24 cellular contexts compared by ENCODE assay signal in genomic region chr6:97663252-97663651, GRCh38.
"Had no signal": no experiment of that assay in that cellular context is flagged by ENCODE, and none has a peak within 500 bp of the region (broad histone marks: within the 10 kb centered on the region; RNA-seq: fewer than 3 reads in every experiment).

No MANE protein-coding gene starts in this region.

- H3K4me1 ChIP-seq: ascending aorta, SJCRH30 had no signal

- H3K4me3 ChIP-seq: ascending aorta, SJCRH30, SK-N-MC had no signal

- H3K27ac ChIP-seq: ascending aorta, SJCRH30, SK-N-MC had no signal

- H3K9me3 ChIP-seq: ascending aorta, SJCRH30 had no signal

- H3K27me3 ChIP-seq: ascending aorta, SJCRH30 had no signal

- DNase-seq: activated CD4-positive, alpha-beta T cell treated with anti-CD3 and anti-CD28 coated beads for 36 hours; activated CD4-positive, alpha-beta T cell treated with anti-CD3 and anti-CD28 coated beads, Interleukin-2, amount 10 ng/mL, durations not matched to agents 7 days and 5 days; activated CD4-positive, alpha-beta T cell treated with anti-CD3 and anti-CD28 coated beads, Interleukin-2, amount 50 U/mL, for 48 hours; activated CD8-positive, alpha-beta T cell treated with anti-CD3 and anti-CD28 coated beads, Interleukin-2, amount 10 ng/mL, durations not matched to agents 7 days and 5 days; activated gamma-delta T cell; activated naive CD4-positive, alpha-beta T cell treated with Interleukin-2 at 50 U/mL for 16 hours; activated naive CD8-positive, alpha-beta T cell treated with anti-CD3 and anti-CD28 coated beads, Interleukin-2, amount 10 ng/mL, durations not matched to agents 7 days and 5 days; activated T-cell treated with anti-CD3 and anti-CD28 coated beads, Interleukin-2, amount 50 U/mL, for 24 hours; cerebellar nuclear complex; Karpas-422; KBM-7; NCI-H1105; NCI-H1417 treated with DMSO at 0.1 percent for 48 hours; NCI-H1694; NCI-H1930; NCI-H2081 treated with DMSO at 0.1 percent for 48 hours; NCI-H226; NCI-H524 treated with DMSO at 0.1 percent for 48 hours; NCI-H748 treated with DMSO at 0.1 percent for 48 hours; NK-92 treated with Interleukin-12 subunit alpha and Interleukin-12 subunit beta, amount 100 ng/mL, for 24 hours; SHP77; SJCRH30 had no signal

- H3K36me3 ChIP-seq: ascending aorta, SJCRH30 had no signal
